ENCODE assay signal across 8 cellular contexts in the genomic region with DNA sequence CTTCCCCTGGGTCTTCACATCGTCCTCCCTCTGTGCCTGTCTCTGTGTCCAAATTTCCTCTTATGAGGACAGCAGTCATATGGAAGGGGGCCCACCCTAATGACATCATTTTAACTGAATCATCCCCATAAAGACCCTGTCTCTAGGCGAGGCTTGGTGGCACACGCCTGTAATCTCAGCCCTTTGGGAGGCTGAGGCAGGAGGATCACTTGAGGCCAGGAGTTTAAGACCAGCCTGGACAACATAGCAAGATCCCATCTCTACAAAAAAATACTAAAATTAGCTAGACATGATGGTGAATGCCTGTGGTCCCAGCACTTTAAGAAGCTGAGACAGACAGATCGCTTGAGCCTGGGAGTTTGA. TPM values are rescaled to one million over a fixed set of nuclear protein-coding genes. Genes with fewer than 3 reads are reported as not detected.
DNase-seq lines count a peak whose midpoint lies in the region; ATAC-seq and TF ChIP-seq lines count a peak whose summit lies in the region.

No MANE protein-coding gene starts in this region.

- ATAC-seq in stimulated activated naive CD8-positive, alpha-beta T cell treated with anti-CD3 and anti-CD28 coated beads, Interleukin-15, Interleukin-2, amounts not matched to agents 100 U/mL and 50 U/mL, for 24 hours: no peak
- ATAC-seq in central memory CD8-positive, alpha-beta T cell (replicated peaks; ENCODE audit: extremely low read depth, poor library complexity, severe bottlenecking): no peak
- ATAC-seq in natural killer cell treated with Interleukin-12 subunit alpha and Interleukin-12 subunit beta and Interleukin-15 and Interleukin-18, amount 100 ng/mL, for 72 hours: no peak
- no peak for ATAC-seq in GM19023 (IDR thresholded peaks at IDR 0.05; ENCODE audit: unreplicated experiment)

- CTCF ChIA-PET in GM10248 (lab: Yijun Ruan, JAX): interaction anchor here (0.7 to 1.8 kb wide), 6 partner anchors 10 to 326 kb away, joined by 3 to 4 read pairs (median 3); no protein-coding TSS in a partner anchor

- H3K27me3 Mint-ChIP-seq in stimulated activated naive CD8-positive, alpha-beta T cell treated with anti-CD3 and anti-CD28 coated beads, Interleukin-15, Interleukin-2, amounts not matched to agents 100 ng/mL and 50 ng/mL, for 24 hours: no peaks in the 10 kb centered on the region
- H3K27me3 Mint-ChIP-seq in central memory CD8-positive, alpha-beta T cell: no peaks in the 10 kb centered on the region
- H3K27me3 Mint-ChIP-seq in natural killer cell treated with Interleukin-12 subunit alpha and Interleukin-12 subunit beta and Interleukin-15 and Interleukin-18, amount 100 ng/mL, for 72 hours: no peaks in the 10 kb centered on the region

- peaks cover 65% of the 10 kb centered on the region for H3K4me1 Mint-ChIP-seq in stimulated activated naive CD8-positive, alpha-beta T cell treated with anti-CD3 and anti-CD28 coated beads, Interleukin-15, Interleukin-2, amounts not matched to agents 100 ng/mL and 50 ng/mL, for 24 hours (ENCODE audit: low read depth)
- H3K4me1 Mint-ChIP-seq in central memory CD8-positive, alpha-beta T cell: peaks cover 67% of the 10 kb centered on the region
- H3K4me1 Mint-ChIP-seq in natural killer cell treated with Interleukin-12 subunit alpha and Interleukin-12 subunit beta and Interleukin-15 and Interleukin-18, amount 100 ng/mL, for 72 hours (ENCODE audit: low read depth in 2 of 2): peaks cover 48 to 52% of the 10 kb centered on the region in 2 donors

- no peak for TF ChIP-seq CTCF in GM10248 (IDR thresholded peaks at IDR 0.05; ENCODE audit: control extremely low read depth, extremely low read depth, low read depth, missing control alignments)

- H3K4me3 Mint-ChIP-seq in stimulated activated naive CD8-positive, alpha-beta T cell treated with anti-CD3 and anti-CD28 coated beads, Interleukin-15, Interleukin-2, amounts not matched to agents 100 ng/mL and 50 ng/mL, for 24 hours: peak overlapping the region; percentile 56
- H3K4me3 Mint-ChIP-seq in central memory CD8-positive, alpha-beta T cell: peak overlapping the region; percentile 80
- peak overlapping the region; percentile 78 for H3K4me3 Mint-ChIP-seq in natural killer cell treated with Interleukin-12 subunit alpha and Interleukin-12 subunit beta and Interleukin-15 and Interleukin-18, amount 100 ng/mL, for 72 hours

- peaks cover 3% of the 10 kb centered on the region for H3K36me3 Mint-ChIP-seq in stimulated activated naive CD8-positive, alpha-beta T cell treated with anti-CD3 and anti-CD28 coated beads, Interleukin-15, Interleukin-2, amounts not matched to agents 100 ng/mL and 50 ng/mL, for 24 hours (ENCODE audit: low read depth)
- peaks cover 16% of the 10 kb centered on the region for H3K36me3 Mint-ChIP-seq in central memory CD8-positive, alpha-beta T cell (ENCODE audit: insufficient read depth)
- no peaks in the 10 kb centered on the region for H3K36me3 Mint-ChIP-seq in natural killer cell treated with Interleukin-12 subunit alpha and Interleukin-12 subunit beta and Interleukin-15 and Interleukin-18, amount 100 ng/mL, for 72 hours

- POLR2A ChIA-PET in GM10248 (lab: Yijun Ruan, JAX): interaction anchor here (0.6 kb wide), 1 partner anchor 46 kb away, joined by 3 read pairs; no protein-coding TSS in a partner anchor

- no peaks in the 10 kb centered on the region for H3K9me3 Mint-ChIP-seq in stimulated activated naive CD8-positive, alpha-beta T cell treated with anti-CD3 and anti-CD28 coated beads, Interleukin-15, Interleukin-2, amounts not matched to agents 100 ng/mL and 50 ng/mL, for 24 hours
- H3K9me3 Mint-ChIP-seq in central memory CD8-positive, alpha-beta T cell: no peaks in the 10 kb centered on the region
- H3K9me3 Mint-ChIP-seq in natural killer cell treated with Interleukin-12 subunit alpha and Interleukin-12 subunit beta and Interleukin-15 and Interleukin-18, amount 100 ng/mL, for 72 hours: no peaks in the 10 kb centered on the region

- intact Hi-C loops in posterior vena cava (cut with DNase I): no loop called here

- H3K27ac Mint-ChIP-seq in stimulated activated naive CD8-positive, alpha-beta T cell treated with anti-CD3 and anti-CD28 coated beads, Interleukin-15, Interleukin-2, amounts not matched to agents 100 ng/mL and 50 ng/mL, for 24 hours: peak overlapping the region; percentile 84
- H3K27ac Mint-ChIP-seq in central memory CD8-positive, alpha-beta T cell (ENCODE audit: low read depth): peak overlapping the region; percentile 69
- H3K27ac Mint-ChIP-seq in natural killer cell treated with Interleukin-12 subunit alpha and Interleukin-12 subunit beta and Interleukin-15 and Interleukin-18, amount 100 ng/mL, for 72 hours: peak overlapping the region; percentile 84 to 91

- DNase-seq in stimulated activated naive CD8-positive, alpha-beta T cell treated with anti-CD3 and anti-CD28 coated beads, Interleukin-15, Interleukin-2, amounts not matched to agents 100 U/mL and 50 U/mL, for 24 hours: no peak
- no peak for DNase-seq in central memory CD8-positive, alpha-beta T cell (ENCODE audit: low spot score in 2 of 2)
- no peak for DNase-seq in natural killer cell treated with Interleukin-12 subunit alpha and Interleukin-12 subunit beta and Interleukin-15 and Interleukin-18, amount 100 ng/mL, for 72 hours (ENCODE audit: low spot score)
- no peak for DNase-seq in GM10248 (ENCODE audit: extremely low spot score)
- no peak for DNase-seq in D341Med (ENCODE audit: low spot score)
- DNase-seq in posterior vena cava (ENCODE audit: low spot score): no peak

RNA-seq across cellular contexts. Expression of a gene that starts 4.8 kb away (rescaled TPM):
- 100 to 1,000 TPM; 251 to 283 TPM for total RNA-seq in natural killer cell treated with Interleukin-12 subunit alpha and Interleukin-12 subunit beta and Interleukin-15 and Interleukin-18, amount 100 ng/mL, for 72 hours
- total RNA-seq in posterior vena cava: 100 to 1,000 TPM; 103 to 106 TPM

RNA-seq across cellular contexts. Expression of a gene that starts 5.2 kb away (rescaled TPM):
- 10 to 100 TPM; 25.6 to 46.1 TPM for total RNA-seq in natural killer cell treated with Interleukin-12 subunit alpha and Interleukin-12 subunit beta and Interleukin-15 and Interleukin-18, amount 100 ng/mL, for 72 hours
- total RNA-seq in posterior vena cava: 1 to 10 TPM; 4.2 to 4.8 TPM

RNA-seq across cellular contexts. Expression of a gene that starts 53.8 kb away (rescaled TPM):
- total RNA-seq in natural killer cell treated with Interleukin-12 subunit alpha and Interleukin-12 subunit beta and Interleukin-15 and Interleukin-18, amount 100 ng/mL, for 72 hours: under 1 TPM; 0.39 to 0.81 TPM
- total RNA-seq in posterior vena cava: 1 to 10 TPM; 6.2 to 6.3 TPM

Comparison
In these comparisons a context has a peak if more than half of its experiments do, and no peak if none do; other contexts are left out.
1. RNA of a gene that starts 5.2 kb away (total RNA-seq): 25.6 to 46.1 TPM in natural killer cell treated with Interleukin-12 subunit alpha and Interleukin-12 subunit beta and Interleukin-15 and Interleukin-18, amount 100 ng/mL, for 72 hours; 4.2 to 4.8 TPM in posterior vena cava; every median in the first group is over 4 times any median in the second.
2. RNA of a gene that starts 53.8 kb away (total RNA-seq): 6.2 to 6.3 TPM in posterior vena cava; 0.39 to 0.81 TPM in natural killer cell treated with Interleukin-12 subunit alpha and Interleukin-12 subunit beta and Interleukin-15 and Interleukin-18, amount 100 ng/mL, for 72 hours; every median in the first group is over 4 times any median in the second.
3. Peak in every context shown above with its lines, with median percentiles within 50 percentile points of each other: H3K27ac Mint-ChIP-seq and H3K4me3 Mint-ChIP-seq.